13 cellular contexts compared by ENCODE assay signal in genomic region chr12:66103011-66103913, GRCh38. TPM values are rescaled to one million over a fixed set of nuclear protein-coding genes. Genes with fewer than 3 reads are reported as not detected.
DNase-seq lines count a peak whose midpoint lies in the region; ATAC-seq, FAIRE-seq and TF ChIP-seq lines count a peak whose summit lies in the region.
"Had no signal": no experiment of that assay in that cellular context is flagged by ENCODE, and none has a peak within 500 bp of the region (broad histone marks: within the 10 kb centered on the region; RNA-seq: fewer than 3 reads in every experiment).

No MANE protein-coding gene starts in this region.

- peaks cover 11% of the 10 kb centered on the region for H3K4me1 Mint-ChIP-seq in astrocyte (ENCODE audit: low read depth, unreplicated experiment)

- H2AFZ ChIP-seq in astrocyte (ENCODE audit: low read depth, low read length) = no peak overlapping the region

- no peaks in the 10 kb centered on the region for H3K36me3 ChIP-seq in H7 (replicated peaks; ENCODE audit: control insufficient read depth, insufficient read depth, low read length)
- no peaks in the 10 kb centered on the region for H3K36me3 ChIP-seq in astrocyte (ENCODE audit: insufficient read depth, low read length)
- no peaks in the 10 kb centered on the region for H3K36me3 ChIP-seq in mesendoderm (ENCODE audit: control insufficient read depth, insufficient read depth, low read length)
- H3K36me3 ChIP-seq: thoracic aorta had no signal

- peaks cover 17% of the 10 kb centered on the region for H3K9me3 Mint-ChIP-seq in astrocyte (ENCODE audit: unreplicated experiment)

- no CpG with 5 or more reads among the region's 3 CpGs for WGBS in mesendoderm (ENCODE audit: extremely low coverage, insufficient coverage, low lambda C conversion rate)

- no peak overlapping the region for H4K5ac ChIP-seq in mesendoderm (ENCODE audit: low read length)

- no peak overlapping the region for H2BK15ac ChIP-seq in mesendoderm (replicated peaks; ENCODE audit: low read depth)

- no peak overlapping the region for H3K4me2 ChIP-seq in astrocyte (ENCODE audit: low read length)
- no peak overlapping the region for H3K4me2 ChIP-seq in mesendoderm (ENCODE audit: low read length)

- H3K4me3 ChIP-seq in H7 (ENCODE audit: insufficient read depth, low read depth, low read length) = no peak overlapping the region
- H3K4me3 ChIP-seq in astrocyte (ENCODE audit: insufficient read depth, low read depth, low read length) = no peak overlapping the region
- no peak overlapping the region for H3K4me3 ChIP-seq in mesendoderm (ENCODE audit: low read length)
- H3K4me3 ChIP-seq: thoracic aorta had no signal

- no peak overlapping the region for H2BK5ac ChIP-seq in mesendoderm (ENCODE audit: low read length)

- no peaks in the 10 kb centered on the region for H3K9me3 ChIP-seq in astrocyte (ENCODE audit: insufficient read depth, low read depth, low read length)
- H3K9me3 ChIP-seq: thoracic aorta had no signal

- no peak overlapping the region for H3K27ac Mint-ChIP-seq in astrocyte (ENCODE audit: unreplicated experiment)
- H3K27ac Mint-ChIP-seq: activated T-helper 17 cell treated with anti-CD3 and anti-CD28 coated beads, Interleukin-2, amount 50 U/mL, for 72 hours had no signal

- no peak for FAIRE-seq in astrocyte (lab: Jason Lieb, UNC)
- FAIRE-seq: G401.6 had no signal

- ATAC-seq in HG03280 (IDR thresholded peaks at IDR 0.05; ENCODE audit: unreplicated experiment) = no peak
- ATAC-seq: activated T-helper 17 cell treated with anti-CD3 and anti-CD28 coated beads, Interleukin-2, amount 50 U/mL, for 72 hours had no signal

- no peak overlapping the region for H3K4me3 Mint-ChIP-seq in astrocyte (ENCODE audit: unreplicated experiment)
- H3K4me3 Mint-ChIP-seq: activated T-helper 17 cell treated with anti-CD3 and anti-CD28 coated beads, Interleukin-2, amount 50 U/mL, for 72 hours had no signal

- no peaks in the 10 kb centered on the region for H4K20me1 ChIP-seq in astrocyte (ENCODE audit: insufficient read depth, low read length)

- H3K23ac ChIP-seq in mesendoderm (ENCODE audit: low read length) = no peak overlapping the region

- H3K9ac ChIP-seq in astrocyte (ENCODE audit: low read length) (no peak overlapping the region), mesendoderm (ENCODE audit: low read length) (no peak overlapping the region)

- H4K8ac ChIP-seq in mesendoderm (ENCODE audit: low read depth, low read length) = no peak overlapping the region

- H3K18ac ChIP-seq in mesendoderm (ENCODE audit: low read length) = no peak overlapping the region

- H3K56ac ChIP-seq in mesendoderm (ENCODE audit: low read length) = no peak overlapping the region

- no peak overlapping the region for H2BK120ac ChIP-seq in mesendoderm (ENCODE audit: low read depth, low read length)

- H3K36me3 Mint-ChIP-seq in astrocyte (ENCODE audit: low read depth, unreplicated experiment) = no peaks in the 10 kb centered on the region

- H3K27me3 ChIP-seq in H7 (ENCODE audit: control insufficient read depth, insufficient read depth, low read length) = no peaks in the 10 kb centered on the region
- peaks cover 3% of the 10 kb centered on the region for H3K27me3 ChIP-seq in astrocyte (ENCODE audit: insufficient read depth, low read length)
- H3K27me3 ChIP-seq in mesendoderm (ENCODE audit: insufficient read depth, low read length, poor library complexity) = no peaks in the 10 kb centered on the region

- TF ChIP-seq CTCF in astrocyte (IDR thresholded peaks at IDR 0.05; ENCODE audit: insufficient read depth, low read depth, low read length) = peak; percentile 10

- peaks cover 2% of the 10 kb centered on the region for H3K27me3 Mint-ChIP-seq in astrocyte (ENCODE audit: low read depth, unreplicated experiment)

- H3K27ac ChIP-seq in astrocyte (ENCODE audit: low read depth, low read length) (no peak overlapping the region), mesendoderm (ENCODE audit: low read depth, low read length) (no peak overlapping the region)
- H3K27ac ChIP-seq: thoracic aorta had no signal

- no peak overlapping the region for H3K4ac ChIP-seq in mesendoderm (ENCODE audit: low read depth, low read length)

- no peaks in the 10 kb centered on the region for H3K4me1 ChIP-seq in astrocyte (ENCODE audit: insufficient read depth, low read length)
- H3K4me1 ChIP-seq in mesendoderm (ENCODE audit: control insufficient read depth, low read depth, low read length) = no peaks in the 10 kb centered on the region

- no peak overlapping the region for H2AK5ac ChIP-seq in mesendoderm (ENCODE audit: low read length)

- DNase-seq in NCI-H82 (lab: John Stamatoyannopoulos, UW) (peak; percentile 16), NCI-H82 treated with DMSO at 0.1 percent for 48 hours (lab: John Stamatoyannopoulos, UW; ENCODE audit: unreplicated experiment) (no peak), H7 (peak; percentile 18), astrocyte (ENCODE audit: low read depth) (no peak), mesendoderm (peak; percentile 78), NCI-H1105 treated with DMSO at 0.1 percent for 48 hours (lab: John Stamatoyannopoulos, UW) (no peak), NK-92 (lab: John Stamatoyannopoulos, UW; ENCODE audit: unreplicated experiment) (no peak)
- DNase-seq: central memory CD4-positive, alpha-beta T cell; NCI-H1694 treated with DMSO at 0.1 percent for 48 hours had no signal

- H3K79me2 ChIP-seq in astrocyte (ENCODE audit: insufficient read depth, low read length) = no peaks in the 10 kb centered on the region
- H3K79me2 ChIP-seq in mesendoderm (ENCODE audit: control insufficient read depth, insufficient read depth, low read length) = no peaks in the 10 kb centered on the region

- no peaks in the 10 kb centered on the region for H3K79me1 ChIP-seq in mesendoderm (ENCODE audit: low read length)

RNA-seq across cellular contexts. Expression of gene LLPH, which starts 27.3 kb away (rescaled TPM):
- 4.4 and 8.5 TPM in 2 replicates for total RNA-seq in H7 (2014; rRNA removed; shearing (Covaris generic))
- 34.6 and 37.3 TPM in 2 replicates for total RNA-seq in astrocyte
- polyA plus RNA-seq in mesendoderm (2013, experiment 1 of 2) = 48.6 TPM
- 49.0 TPM for polyA plus RNA-seq in mesendoderm (2013, experiment 2 of 2)

Comparison
In these comparisons a context has a peak if more than half of its experiments do, and no peak if none do; other contexts are left out.
1. DNase-seq: peak in NCI-H82 (single experiment), H7 (single experiment) and mesendoderm (single experiment); none in NCI-H82 treated with DMSO at 0.1 percent for 48 hours (single experiment), astrocyte (single experiment), NCI-H1105 treated with DMSO at 0.1 percent for 48 hours (single experiment) and NK-92 (single experiment).